ENCODE assay signal across 18 cellular contexts in genomic region chr2:39772812-39773152, GRCh38. TPM values are rescaled to one million over a fixed set of nuclear protein-coding genes. Genes with fewer than 3 reads are reported as not detected.
DNase-seq lines count a peak whose midpoint lies in the region; ATAC-seq and TF ChIP-seq lines count a peak whose summit lies in the region.
"Had no signal": no experiment of that assay in that cellular context is flagged by ENCODE, and none has a peak within 500 bp of the region (broad histone marks: within the 10 kb centered on the region; RNA-seq: fewer than 3 reads in every experiment).

No MANE protein-coding gene starts in this region.

- H3K27me3 ChIP-seq in SJCRH30, result no peaks in the 10 kb centered on the region
- H3K27me3 ChIP-seq in iPS-20b (ENCODE audit: insufficient read depth, low read length), result no peaks in the 10 kb centered on the region
- H3K27me3 ChIP-seq: pancreas, tibial nerve had no signal

- H3K27ac Mint-ChIP-seq in stimulated activated naive CD8-positive, alpha-beta T cell treated with anti-CD3 and anti-CD28 coated beads, Interleukin-15, Interleukin-2, amounts not matched to agents 100 ng/mL and 50 ng/mL, for 24 hours, result peak overlapping the region; percentile 50
- H3K27ac Mint-ChIP-seq in type B pancreatic cell, result peak overlapping the region; percentile 4
- H3K27ac Mint-ChIP-seq: activated naive CD4-positive, alpha-beta T cell treated with anti-CD3 and anti-CD28 coated beads, Interleukin-2, amount 10 ng/mL, durations not matched to agents 7 days and 5 days; stimulated activated memory B cell treated with anti-CD40 and anti-IgM and Interleukin-4, amounts not matched to agents 10 μg/mL and 1 μg/mL and 100 μg/mL, for 72 hours had no signal

- H3K4me1 Mint-ChIP-seq in stimulated activated naive CD8-positive, alpha-beta T cell treated with anti-CD3 and anti-CD28 coated beads, Interleukin-15, Interleukin-2, amounts not matched to agents 100 ng/mL and 50 ng/mL, for 24 hours (ENCODE audit: low read depth), result peaks cover 61% of the 10 kb centered on the region
- H3K4me1 Mint-ChIP-seq in type B pancreatic cell (ENCODE audit: unreplicated experiment), result peaks cover 27% of the 10 kb centered on the region

- H3K27ac ChIP-seq in SJCRH30, result peak overlapping the region; percentile 46
- H3K27ac ChIP-seq in iPS-20b (ENCODE audit: low read length), result no peak overlapping the region
- H3K27ac ChIP-seq: pancreas, tibial nerve had no signal

- no peak for TF ChIP-seq CTCF in type B pancreatic cell (conservative IDR thresholded peaks at IDR 0.05)

- H3K9me3 Mint-ChIP-seq in stimulated activated naive CD8-positive, alpha-beta T cell treated with anti-CD3 and anti-CD28 coated beads, Interleukin-15, Interleukin-2, amounts not matched to agents 100 ng/mL and 50 ng/mL, for 24 hours, result no peaks in the 10 kb centered on the region
- no peaks in the 10 kb centered on the region for H3K9me3 Mint-ChIP-seq in type B pancreatic cell
- H3K9me3 Mint-ChIP-seq: activated naive CD4-positive, alpha-beta T cell treated with anti-CD3 and anti-CD28 coated beads, Interleukin-2, amount 10 ng/mL, durations not matched to agents 7 days and 5 days; stimulated activated memory B cell treated with anti-CD40 and anti-IgM and Interleukin-4, amounts not matched to agents 10 μg/mL and 1 μg/mL and 100 μg/mL, for 72 hours had no signal

- H3K9me3 ChIP-seq in SJCRH30 (replicated peaks), result no peaks in the 10 kb centered on the region
- H3K9me3 ChIP-seq in iPS-20b (ENCODE audit: insufficient read depth, low read depth, low read length), result peaks cover 4% of the 10 kb centered on the region; the same call in 1 of the 2 replicates
- H3K9me3 ChIP-seq: pancreas, tibial nerve had no signal

- peak overlapping the region; percentile 2 for H3K4me3 Mint-ChIP-seq in stimulated activated naive CD8-positive, alpha-beta T cell treated with anti-CD3 and anti-CD28 coated beads, Interleukin-15, Interleukin-2, amounts not matched to agents 100 ng/mL and 50 ng/mL, for 24 hours
- no peak overlapping the region for H3K4me3 Mint-ChIP-seq in type B pancreatic cell
- H3K4me3 Mint-ChIP-seq: activated naive CD4-positive, alpha-beta T cell treated with anti-CD3 and anti-CD28 coated beads, Interleukin-2, amount 10 ng/mL, durations not matched to agents 7 days and 5 days; stimulated activated memory B cell treated with anti-CD40 and anti-IgM and Interleukin-4, amounts not matched to agents 10 μg/mL and 1 μg/mL and 100 μg/mL, for 72 hours had no signal

- H3K36me3 Mint-ChIP-seq in stimulated activated naive CD8-positive, alpha-beta T cell treated with anti-CD3 and anti-CD28 coated beads, Interleukin-15, Interleukin-2, amounts not matched to agents 100 ng/mL and 50 ng/mL, for 24 hours (ENCODE audit: low read depth), result peaks cover 51% of the 10 kb centered on the region
- H3K36me3 Mint-ChIP-seq in type B pancreatic cell, result peaks cover 44% of the 10 kb centered on the region

- no peak for ATAC-seq in stimulated activated naive CD8-positive, alpha-beta T cell treated with anti-CD3 and anti-CD28 coated beads, Interleukin-15, Interleukin-2, amounts not matched to agents 100 U/mL and 50 U/mL, for 24 hours
- ATAC-seq in GM18867 (IDR thresholded peaks at IDR 0.05; ENCODE audit: unreplicated experiment), result no peak
- ATAC-seq: pancreas; stimulated activated memory B cell treated with anti-CD40 and anti-IgM and Interleukin-4, amounts not matched to agents 10 μg/mL and 1 μg/mL and 100 μg/mL, for 72 hours had no signal

- no peak for DNase-seq in stimulated activated naive CD8-positive, alpha-beta T cell treated with anti-CD3 and anti-CD28 coated beads, Interleukin-15, Interleukin-2, amounts not matched to agents 100 U/mL and 50 U/mL, for 24 hours
- DNase-seq in SJCRH30 (no peak), type B pancreatic cell (ENCODE audit: extremely low spot score, unreplicated experiment) (no peak), GM03348 (ENCODE audit: low spot score) (no peak), NCI-H510A (lab: John Stamatoyannopoulos, UW) (no peak)
- DNase-seq: activated naive CD4-positive, alpha-beta T cell treated with anti-CD3 and anti-CD28 coated beads, Interleukin-2, amount 10 ng/mL, durations not matched to agents 7 days and 5 days; AML-193; effector CD4-positive, alpha-beta T cell; kidney; NCI-H2081; NCI-H748 treated with DMSO at 0.1 percent for 48 hours; pancreas; RPMI8226 had no signal

- H3K4me1 ChIP-seq in SJCRH30, result peaks cover 21% of the 10 kb centered on the region
- H3K4me1 ChIP-seq in iPS-20b (ENCODE audit: insufficient read depth, low read length), result peaks cover 22% of the 10 kb centered on the region

- no peak overlapping the region for H3K9ac ChIP-seq in iPS-20b (ENCODE audit: low read depth, low read length)

- peaks cover 55% of the 10 kb centered on the region for H3K36me3 ChIP-seq in SJCRH30
- H3K36me3 ChIP-seq in iPS-20b (ENCODE audit: insufficient read depth, low read depth, low read length), result peaks cover 51% of the 10 kb centered on the region
- H3K36me3 ChIP-seq: pancreas had no signal

- no peaks in the 10 kb centered on the region for H3K27me3 Mint-ChIP-seq in stimulated activated naive CD8-positive, alpha-beta T cell treated with anti-CD3 and anti-CD28 coated beads, Interleukin-15, Interleukin-2, amounts not matched to agents 100 ng/mL and 50 ng/mL, for 24 hours
- no peaks in the 10 kb centered on the region for H3K27me3 Mint-ChIP-seq in type B pancreatic cell
- H3K27me3 Mint-ChIP-seq: activated naive CD4-positive, alpha-beta T cell treated with anti-CD3 and anti-CD28 coated beads, Interleukin-2, amount 10 ng/mL, durations not matched to agents 7 days and 5 days; stimulated activated memory B cell treated with anti-CD40 and anti-IgM and Interleukin-4, amounts not matched to agents 10 μg/mL and 1 μg/mL and 100 μg/mL, for 72 hours had no signal

- H3K4me3 ChIP-seq in SJCRH30 (no peak overlapping the region), iPS-20b (ENCODE audit: low read length) (peak overlapping the region; percentile 9; the same call in 1 of the 2 replicates)
- H3K4me3 ChIP-seq: pancreas, tibial nerve had no signal

RNA-seq across cellular contexts. Expression of gene THUMPD2, which starts 6.3 kb away (rescaled TPM):
- total RNA-seq in SJCRH30 (2014; rRNA removed; shearing (Covaris generic)), result 21.0 and 24.9 TPM in 2 replicates
- 7.8 and 11.7 TPM in 2 replicates for total RNA-seq in type B pancreatic cell (ENCODE audit: low replicate concordance)
